ENCODE assay signal across 8 cellular contexts in the genomic region with DNA sequence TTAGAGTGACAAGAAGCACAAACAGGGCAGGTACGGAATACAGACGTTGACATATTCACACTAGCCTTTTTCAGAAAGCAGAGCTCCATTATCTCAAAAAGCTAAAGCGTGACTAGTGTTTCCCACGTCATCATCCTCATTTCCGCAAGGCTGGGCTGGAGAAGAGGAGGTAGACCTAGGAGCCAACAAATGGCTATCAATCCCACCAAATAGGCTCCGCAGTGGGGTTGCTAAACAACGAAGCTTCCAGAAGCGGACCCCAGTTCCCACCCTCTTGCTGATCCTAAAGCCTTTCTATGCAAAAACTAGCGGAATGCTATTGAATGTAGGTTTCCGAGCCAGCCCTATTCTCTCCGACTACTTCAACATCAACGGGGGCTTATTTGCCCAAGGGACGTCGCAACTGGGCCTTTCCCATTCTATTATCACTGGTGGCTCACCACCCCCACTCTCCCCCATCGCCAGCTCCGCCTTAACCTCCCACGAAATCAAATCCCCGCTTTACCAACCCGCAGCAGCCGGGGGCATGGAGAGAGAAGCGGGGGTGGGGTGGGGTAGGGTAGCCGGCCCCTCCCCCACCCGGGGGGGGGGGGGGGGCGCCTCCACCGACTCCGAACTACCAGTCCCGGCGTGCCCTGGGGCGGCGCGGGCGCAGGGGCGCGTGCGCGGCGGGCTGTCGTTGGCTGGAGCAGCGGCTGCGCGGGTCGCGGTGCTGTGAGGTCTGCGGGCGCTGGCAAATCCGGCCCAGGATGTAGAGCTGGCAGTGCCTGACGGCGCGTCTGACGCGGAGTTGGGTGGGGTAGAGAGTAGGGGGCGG. TPM values are rescaled to one million over a fixed set of nuclear protein-coding genes. Genes with fewer than 3 reads are reported as not detected.
DNase-seq lines count a peak whose midpoint lies in the region; ATAC-seq and TF ChIP-seq lines count a peak whose summit lies in the region.

TSS of gene MORF4L1 (plus strand) at position 736 of the 817 bp plus-strand sequence. CDS start 128 bp downstream, outside the sequence.

- H3K4me3 Mint-ChIP-seq in dendritic cell treated with granulocyte-macrophage colony-stimulating factor and Interleukin-4, amounts not matched to agents 40 ng/mL and 50 ng/mL, for 4 days = peak within 1 kb of the TSS; percentile 81

- H3K4me3 ChIP-seq in BLaER1 (peak within 1 kb of the TSS; percentile 99), left lung (peak within 1 kb of the TSS; percentile 39 to 87)

- peak within 1 kb of the TSS; percentile 100 for H3K27ac ChIP-seq in BLaER1
- H3K27ac ChIP-seq in left lung = peak within 1 kb of the TSS; percentile 100

- peak within 1 kb of the TSS; percentile 100 for H3K9ac ChIP-seq in BLaER1

- H3K4me1 Mint-ChIP-seq in dendritic cell treated with granulocyte-macrophage colony-stimulating factor and Interleukin-4, amounts not matched to agents 40 ng/mL and 50 ng/mL, for 4 days (ENCODE audit: low read depth) = peaks cover 21% of the 10 kb centered on the region

- intact Hi-C loops in dendritic cell treated with granulocyte-macrophage colony-stimulating factor and Interleukin-4, amounts not matched to agents 40 ng/mL and 50 ng/mL, for 4 days (cut with micrococcal nuclease) = no loop called here
- intact Hi-C loops in left lung (cut with DNase I) = no loop called here

- 0 out of 2 replicates have a peak, but pooled peaks cover under 1% of the 10 kb centered on the region for H3K36me3 ChIP-seq in BLaER1
- no peaks in the 10 kb centered on the region for H3K36me3 ChIP-seq in left lung

- no peak for TF ChIP-seq CTCF in left lung (IDR thresholded peaks at IDR 0.05)

- no peaks in the 10 kb centered on the region for H3K27me3 Mint-ChIP-seq in dendritic cell treated with granulocyte-macrophage colony-stimulating factor and Interleukin-4, amounts not matched to agents 40 ng/mL and 50 ng/mL, for 4 days

- no peaks in the 10 kb centered on the region for H3K9me3 ChIP-seq in BLaER1
- no peaks in the 10 kb centered on the region for H3K9me3 ChIP-seq in left lung

- H3K36me3 Mint-ChIP-seq in dendritic cell treated with granulocyte-macrophage colony-stimulating factor and Interleukin-4, amounts not matched to agents 40 ng/mL and 50 ng/mL, for 4 days (ENCODE audit: low read depth) = peaks cover 35% of the 10 kb centered on the region

- DNase-seq in HK-2 (ENCODE audit: unreplicated experiment) (peak; percentile 91), NCI-H82 (lab: John Stamatoyannopoulos, UW) (peak; percentile 97), left lung (peak; percentile 97 to 99)
- peak; percentile 93 to 95 for DNase-seq in activated CD4-positive, alpha-beta T cell treated with anti-CD3 and anti-CD28 coated beads, Interleukin-2, amount 50 U/mL, for 48 hours
- DNase-seq in stimulated activated CD4-positive, alpha-beta T cell treated with anti-CD3 and anti-CD28 coated beads, Interleukin-2, amount 100 ng/mL, for 24 hours = peak; percentile 95

- H3K27ac Mint-ChIP-seq in dendritic cell treated with granulocyte-macrophage colony-stimulating factor and Interleukin-4, amounts not matched to agents 40 ng/mL and 50 ng/mL, for 4 days = peak within 1 kb of the TSS; percentile 96

- H3K9me3 Mint-ChIP-seq in dendritic cell treated with granulocyte-macrophage colony-stimulating factor and Interleukin-4, amounts not matched to agents 40 ng/mL and 50 ng/mL, for 4 days = no peaks in the 10 kb centered on the region

- ATAC-seq in GM19455 (IDR thresholded peaks at IDR 0.05; ENCODE audit: unreplicated experiment) (peak; percentile 70), left lung (peak; percentile 93)

- H3K27me3 ChIP-seq in BLaER1 = no peaks in the 10 kb centered on the region
- H3K27me3 ChIP-seq in left lung = no peaks in the 10 kb centered on the region

- H4K20me1 ChIP-seq in BLaER1 = peaks cover 39% of the 10 kb centered on the region

- H3K4me1 ChIP-seq in BLaER1 (peaks cover 41% of the 10 kb centered on the region), left lung (peaks cover 21 to 36% of the 10 kb centered on the region in 2 donors)

- H3K4me2 ChIP-seq in BLaER1 = peak within 1 kb of the TSS; percentile 91

RNA-seq across cellular contexts. Expression of gene MORF4L1, which starts in this region (rescaled TPM):
- 100 to 1,000 TPM; 262 to 269 TPM for total RNA-seq in left lung

Comparison
In these comparisons a context has a peak if more than half of its experiments do, and no peak if none do; other contexts are left out.
1. Peak in every context shown above with its lines: DNase-seq, ATAC-seq, H3K4me3 ChIP-seq and H3K27ac ChIP-seq.